27 cellular contexts compared by ENCODE assay signal in the genomic region with DNA sequence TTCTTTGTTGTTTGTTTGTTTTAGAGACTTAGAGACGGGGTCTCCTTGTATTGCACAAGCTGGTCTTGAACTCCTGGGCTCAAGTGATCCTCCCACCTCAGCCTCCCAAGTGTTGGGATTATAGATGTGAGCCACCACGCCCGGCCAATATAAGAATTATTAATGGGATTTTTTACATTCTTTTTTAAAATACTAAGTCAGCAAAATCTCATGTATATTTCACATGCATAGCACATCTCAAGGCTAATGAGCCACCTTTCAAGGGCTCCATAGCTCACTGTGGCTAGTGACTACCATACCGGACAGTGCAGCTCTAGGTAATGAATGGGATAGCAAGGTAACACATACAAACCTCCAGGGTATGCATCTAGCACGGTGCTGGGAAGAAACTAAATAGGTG.
"Had no signal": no experiment of that assay in that cellular context is flagged by ENCODE, and none has a peak within 500 bp of the region (broad histone marks: within the 10 kb centered on the region; RNA-seq: fewer than 3 reads in every experiment).

No MANE protein-coding gene starts in this region.

- H3K27me3 ChIP-seq: body of pancreas, heart left ventricle had no signal

- H3K9me3 Mint-ChIP-seq: activated B cell treated with CpG ODN at 0.5 μM for 24 hours; activated T-cell treated with anti-CD3 and anti-CD28 coated beads, Interleukin-2, amount 50 U/mL, for 4 hours; activated T-helper 17 cell treated with anti-CD3 and anti-CD28 coated beads, Interleukin-2, amount 50 U/mL, for 72 hours had no signal

- H3K4me1 Mint-ChIP-seq: activated B cell treated with CpG ODN at 0.5 μM for 24 hours; activated T-helper 17 cell treated with anti-CD3 and anti-CD28 coated beads, Interleukin-2, amount 50 U/mL, for 72 hours had no signal

- H3K4me1 ChIP-seq: body of pancreas had no signal

- ATAC-seq: activated CD4-positive, CD25-positive, alpha-beta regulatory T cell treated with anti-CD3 and anti-CD28 coated beads, Interleukin-2, amount 50 U/mL, for 24 hours; activated CD8-positive, alpha-beta T cell treated with anti-CD3 and anti-CD28 coated beads for 36 hours; activated T-cell treated with anti-CD3 and anti-CD28 coated beads, Interleukin-2, amount 50 U/mL, for 4 hours; activated T-helper 17 cell treated with anti-CD3 and anti-CD28 coated beads, Interleukin-2, amount 50 U/mL, for 72 hours; body of pancreas; esophagus mucosa; heart left ventricle had no signal

- H3K27ac Mint-ChIP-seq: activated B cell treated with CpG ODN at 0.5 μM for 24 hours; activated CD8-positive, alpha-beta T cell treated with anti-CD3 and anti-CD28 coated beads for 36 hours; activated naive CD8-positive, alpha-beta T cell; activated T-helper 17 cell treated with anti-CD3 and anti-CD28 coated beads, Interleukin-2, amount 50 U/mL, for 72 hours had no signal

- H3K36me3 ChIP-seq: heart left ventricle had no signal

- FAIRE-seq: colon, endometrium, frontal cortex had no signal

- H3K4me3 ChIP-seq: body of pancreas, heart left ventricle had no signal

- H3K27ac ChIP-seq: body of pancreas, heart left ventricle, VCaP had no signal

- H3K9me3 ChIP-seq: body of pancreas, heart left ventricle had no signal

- H3K36me3 Mint-ChIP-seq: activated naive CD8-positive, alpha-beta T cell had no signal

- H3K4me3 Mint-ChIP-seq: activated B cell treated with CpG ODN at 0.5 μM for 24 hours; activated CD8-positive, alpha-beta T cell treated with anti-CD3 and anti-CD28 coated beads for 36 hours; activated naive CD8-positive, alpha-beta T cell; activated T-cell treated with anti-CD3 and anti-CD28 coated beads, Interleukin-2, amount 50 U/mL, for 4 hours; activated T-helper 17 cell treated with anti-CD3 and anti-CD28 coated beads, Interleukin-2, amount 50 U/mL, for 72 hours had no signal

- DNase-seq: activated B cell treated with CpG ODN at 0.5 μM for 24 hours; activated CD4-positive, alpha-beta T cell treated with anti-CD3 and anti-CD28 coated beads for 48 hours; activated CD4-positive, alpha-beta T cell treated with anti-CD3 and anti-CD28 coated beads, Interleukin-2, amount 50 U/mL, for 1 hour; activated CD4-positive, alpha-beta T cell treated with anti-CD3 and anti-CD28 coated beads, Interleukin-2, amount 50 U/mL, for 48 hours; activated CD8-positive, alpha-beta memory T cell treated with anti-CD3 and anti-CD28 coated beads for 24 hours; activated CD8-positive, alpha-beta T cell treated with anti-CD3 and anti-CD28 coated beads for 36 hours; activated effector memory CD4-positive, alpha-beta T cell treated with Interleukin-2 at 50 U/mL for 16 hours; activated gamma-delta T cell treated with Interleukin-2 at 50 U/mL for 16 hours; activated naive CD4-positive, alpha-beta T cell treated with anti-CD3 and anti-CD28 coated beads, Interleukin-2, amount 50 U/mL, for 16 hours; activated naive CD4-positive, alpha-beta T cell treated with Interleukin-2 at 50 U/mL for 16 hours; activated T-cell treated with anti-CD3 and anti-CD28 coated beads, Interleukin-2, amount 50 U/mL, for 4 hours; amniotic stem cell; anterior cingulate cortex; body of pancreas; caudate nucleus; effector CD8-positive, alpha-beta T cell; foreskin fibroblast; heart left ventricle; T-helper 2 cell had no signal

- H3K27me3 Mint-ChIP-seq: activated B cell treated with CpG ODN at 0.5 μM for 24 hours; activated naive CD8-positive, alpha-beta T cell had no signal
